ENCODE assay signal across 1 cellular context in the genomic region with DNA sequence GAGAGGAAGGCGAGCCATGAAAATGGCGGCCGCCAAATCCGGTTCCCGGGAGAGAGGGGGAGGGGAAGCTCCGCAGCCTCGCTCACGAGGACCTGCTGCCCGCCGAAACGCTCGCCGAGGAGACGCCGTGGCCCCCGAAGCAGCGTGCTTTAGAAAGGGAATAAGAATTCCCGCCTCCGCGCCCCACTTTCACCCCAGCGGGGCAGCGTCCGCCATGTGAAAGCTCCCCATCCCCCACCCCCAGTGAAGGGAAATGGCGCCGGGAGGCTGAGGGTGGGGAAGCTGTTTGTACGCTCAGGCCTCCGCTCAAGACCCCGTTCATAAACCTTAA.
TF ChIP-seq lines count a peak whose summit lies in the region.

No MANE protein-coding gene starts in this region.

TF ChIP-seq in K562, 482 proteins besides CTCF, POLR2A, EP300 and RAD21 (continued from another document):
- TF ChIP-seq, protein P1, sequence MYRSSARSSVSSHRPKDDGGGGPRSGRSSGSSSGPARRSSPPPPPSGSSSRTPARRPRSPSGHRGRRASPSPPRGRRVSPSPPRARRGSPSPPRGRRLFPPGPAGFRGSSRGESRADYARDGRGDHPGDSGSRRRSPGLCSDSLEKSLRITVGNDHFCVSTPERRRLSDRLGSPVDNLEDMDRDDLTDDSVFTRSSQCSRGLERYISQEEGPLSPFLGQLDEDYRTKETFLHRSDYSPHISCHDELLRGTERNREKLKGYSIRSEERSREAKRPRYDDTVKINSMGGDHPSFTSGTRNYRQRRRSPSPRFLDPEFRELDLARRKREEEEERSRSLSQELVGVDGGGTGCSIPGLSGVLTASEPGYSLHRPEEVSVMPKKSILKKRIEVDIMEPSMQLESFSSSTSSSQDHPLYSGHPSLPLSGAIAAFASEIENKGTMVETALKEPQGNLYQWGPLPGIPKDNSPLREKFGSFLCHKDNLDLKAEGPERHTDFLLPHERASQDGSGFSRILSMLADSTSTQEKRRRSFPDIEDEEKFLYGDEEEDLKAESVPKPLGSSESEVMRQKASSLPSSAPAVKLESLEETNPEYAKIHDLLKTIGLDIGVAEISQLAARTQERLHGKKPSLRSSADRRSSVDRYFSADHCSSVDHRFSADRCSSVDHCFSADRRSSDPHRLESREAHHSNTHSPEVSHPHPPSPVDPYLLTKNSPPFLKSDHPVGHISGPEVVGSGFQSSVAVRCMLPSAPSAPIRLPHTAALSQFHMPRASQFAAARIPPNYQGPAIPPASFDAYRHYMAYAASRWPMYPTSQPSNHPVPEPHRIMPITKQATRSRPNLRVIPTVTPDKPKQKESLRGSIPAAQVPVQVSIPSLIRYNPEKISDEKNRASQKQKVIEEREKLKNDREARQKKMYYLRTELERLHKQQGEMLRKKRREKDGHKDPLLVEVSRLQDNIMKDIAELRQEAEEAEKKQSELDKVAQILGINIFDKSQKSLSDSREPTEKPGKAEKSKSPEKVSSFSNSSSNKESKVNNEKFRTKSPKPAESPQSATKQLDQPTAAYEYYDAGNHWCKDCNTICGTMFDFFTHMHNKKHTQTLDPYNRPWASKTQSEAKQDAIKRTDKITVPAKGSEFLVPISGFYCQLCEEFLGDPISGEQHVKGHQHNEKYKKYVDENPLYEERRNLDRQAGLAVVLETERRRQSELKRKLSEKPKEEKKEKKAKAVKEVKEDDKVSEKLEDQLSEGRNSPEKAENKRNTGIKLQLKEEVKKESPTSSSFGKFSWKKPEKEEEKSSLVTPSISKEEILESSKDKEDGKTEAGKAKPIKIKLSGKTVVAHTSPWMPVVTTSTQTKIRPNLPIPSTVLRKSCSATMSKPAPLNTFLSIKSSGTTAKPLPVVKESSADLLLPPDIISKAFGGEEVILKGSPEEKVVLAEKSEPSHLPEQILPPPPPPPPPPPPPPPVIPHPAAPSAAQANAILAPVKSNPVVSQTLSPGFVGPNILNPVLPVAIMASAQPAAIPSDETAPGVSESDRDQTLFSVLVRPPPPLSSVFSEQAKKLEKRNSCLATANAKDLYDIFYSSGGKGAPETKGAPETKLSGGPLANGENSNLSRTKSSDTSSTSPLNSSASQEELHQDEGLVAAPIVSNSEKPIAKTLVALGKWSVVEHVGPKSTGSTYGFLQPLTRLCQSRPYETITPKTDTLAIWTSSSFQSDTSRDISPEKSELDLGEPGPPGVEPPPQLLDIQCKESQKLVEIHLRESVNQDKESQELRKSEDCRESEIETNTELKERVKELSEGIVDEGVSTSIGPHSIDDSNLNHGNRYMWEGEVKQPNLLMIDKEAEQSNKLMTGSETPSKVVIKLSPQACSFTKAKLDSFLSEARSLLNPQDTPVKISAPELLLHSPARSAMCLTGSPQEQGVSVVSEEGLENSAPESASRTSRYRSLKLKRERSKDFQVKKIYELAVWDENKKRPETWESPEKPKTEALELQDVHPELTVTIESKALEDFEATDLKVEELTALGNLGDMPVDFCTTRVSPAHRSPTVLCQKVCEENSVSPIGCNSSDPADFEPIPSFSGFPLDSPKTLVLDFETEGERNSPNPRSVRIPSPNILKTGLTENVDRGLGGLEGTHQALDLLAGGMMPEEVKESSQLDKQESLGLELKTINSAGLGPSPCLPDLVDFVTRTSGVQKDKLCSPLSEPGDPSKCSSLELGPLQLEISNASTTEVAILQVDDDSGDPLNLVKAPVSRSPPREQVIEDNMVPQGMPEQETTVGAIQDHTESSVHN (IDR thresholded peaks at IDR 0.05; ENCODE audit: borderline replicate concordance in 1 of 2, low read depth in 1 of 2): peak in 1 of 2 experiments; percentile 7; a peak in 1 of 4 replicates
- TF ChIP-seq E2F3 (CRISPR knock-in tag; IDR thresholded peaks at IDR 0.05): peak; percentile 50; the same call in 1 of the 2 replicates
- TF ChIP-seq, protein P2, sequence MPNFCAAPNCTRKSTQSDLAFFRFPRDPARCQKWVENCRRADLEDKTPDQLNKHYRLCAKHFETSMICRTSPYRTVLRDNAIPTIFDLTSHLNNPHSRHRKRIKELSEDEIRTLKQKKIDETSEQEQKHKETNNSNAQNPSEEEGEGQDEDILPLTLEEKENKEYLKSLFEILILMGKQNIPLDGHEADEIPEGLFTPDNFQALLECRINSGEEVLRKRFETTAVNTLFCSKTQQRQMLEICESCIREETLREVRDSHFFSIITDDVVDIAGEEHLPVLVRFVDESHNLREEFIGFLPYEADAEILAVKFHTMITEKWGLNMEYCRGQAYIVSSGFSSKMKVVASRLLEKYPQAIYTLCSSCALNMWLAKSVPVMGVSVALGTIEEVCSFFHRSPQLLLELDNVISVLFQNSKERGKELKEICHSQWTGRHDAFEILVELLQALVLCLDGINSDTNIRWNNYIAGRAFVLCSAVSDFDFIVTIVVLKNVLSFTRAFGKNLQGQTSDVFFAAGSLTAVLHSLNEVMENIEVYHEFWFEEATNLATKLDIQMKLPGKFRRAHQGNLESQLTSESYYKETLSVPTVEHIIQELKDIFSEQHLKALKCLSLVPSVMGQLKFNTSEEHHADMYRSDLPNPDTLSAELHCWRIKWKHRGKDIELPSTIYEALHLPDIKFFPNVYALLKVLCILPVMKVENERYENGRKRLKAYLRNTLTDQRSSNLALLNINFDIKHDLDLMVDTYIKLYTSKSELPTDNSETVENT (CRISPR knock-in tag; IDR thresholded peaks at IDR 0.05): no peak
